24 cellular contexts compared by ENCODE assay signal in genomic region chr3:38916706-38917105, GRCh38.
DNase-seq lines count a peak whose midpoint lies in the region; ATAC-seq and TF ChIP-seq lines count a peak whose summit lies in the region.
"Had no signal": no experiment of that assay in that cellular context is flagged by ENCODE, and none has a peak within 500 bp of the region (broad histone marks: within the 10 kb centered on the region; RNA-seq: fewer than 3 reads in every experiment).

No MANE protein-coding gene starts in this region.

- peak; percentile 25 for ATAC-seq in foreskin keratinocyte
- ATAC-seq: activated CD8-positive, alpha-beta T cell treated with anti-CD3 and anti-CD28 coated beads for 36 hours had no signal

- H3K4me1 ChIP-seq in foreskin keratinocyte: no peaks in the 10 kb centered on the region
- H3K4me1 ChIP-seq: adrenal gland, spleen, testis, vagina had no signal

- no peaks in the 10 kb centered on the region for H3K27me3 ChIP-seq in foreskin keratinocyte
- H3K27me3 ChIP-seq: adrenal gland, MG63, neutrophil, testis, vagina had no signal

- no peak overlapping the region for H3K27ac ChIP-seq in foreskin keratinocyte
- H3K27ac ChIP-seq: adrenal gland, epithelial cell of prostate, neutrophil, spleen, testis, vagina had no signal

- DNase-seq in GM04504 (ENCODE audit: low read depth) (peak; percentile 10), SW480 (ENCODE audit: low spot score) (peak; percentile 20), foreskin keratinocyte (peak; percentile 42 to 60), DMS153 treated with DMSO at 0.1 percent for 48 hours (lab: John Stamatoyannopoulos, UW; ENCODE audit: unreplicated experiment) (no peak), T1000 (lab: John Stamatoyannopoulos, UW) (no peak), amniotic stem cell (lab: John Stamatoyannopoulos, UW) (no peak), NCI-H82 (lab: John Stamatoyannopoulos, UW) (no peak)
- DNase-seq: activated CD8-positive, alpha-beta T cell treated with anti-CD3 and anti-CD28 coated beads for 36 hours; activated gamma-delta T cell treated with Interleukin-2 at 50 U/mL for 16 hours; activated T-cell treated with anti-CD3 and anti-CD28 coated beads for 4 hours; adrenal gland; central memory CD4-positive, alpha-beta T cell; hypothalamus; kidney; MG63; NCI-H146; NCI-H526; spleen; stimulated activated CD4-positive, alpha-beta T cell treated with anti-CD3 and anti-CD28 coated beads, Interleukin-4, amount 100 ng/mL, for 1 hour; stimulated activated naive CD4-positive, alpha-beta T cell; testis had no signal

- TF ChIP-seq CTCF in foreskin keratinocyte (conservative IDR thresholded peaks at IDR 0.05): no peak

Comparison
In these comparisons a context has a peak if more than half of its experiments do, and no peak if none do; other contexts are left out.
1. DNase-seq: peak in GM04504 (single experiment), SW480 (single experiment) and foreskin keratinocyte (2 of 2); none in DMS153 treated with DMSO at 0.1 percent for 48 hours (single experiment), T1000 (single experiment), amniotic stem cell (single experiment) and NCI-H82 (single experiment).